In the genomic region with DNA sequence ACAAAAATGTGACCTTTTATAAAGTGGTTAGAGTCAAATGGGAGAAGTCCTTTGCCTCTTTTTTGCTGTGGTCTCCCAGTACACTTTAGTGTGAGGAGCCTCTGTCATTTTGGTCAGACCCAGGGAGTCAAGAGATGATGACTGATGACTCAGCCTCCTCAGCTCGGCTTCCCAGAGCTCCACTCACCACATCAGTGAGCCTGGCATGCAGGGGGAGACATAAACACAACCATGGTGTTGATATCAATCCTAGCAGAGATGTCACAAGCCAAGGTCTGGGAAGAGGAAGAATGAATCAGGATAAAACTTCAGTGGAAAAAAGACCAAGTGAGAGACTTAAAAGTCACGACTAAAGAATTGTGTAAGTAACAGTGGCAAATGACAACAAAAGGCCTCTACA, we compare ENCODE assay signal across 8 cellular contexts. TPM values are rescaled to one million over a fixed set of nuclear protein-coding genes. Genes with fewer than 3 reads are reported as not detected.
DNase-seq lines count a peak whose midpoint lies in the region; ATAC-seq, FAIRE-seq and TF ChIP-seq lines count a peak whose summit lies in the region.

No MANE protein-coding gene starts in this region.

- H3K36me3 Mint-ChIP-seq in activated T-helper 17 cell treated with anti-CD3 and anti-CD28 coated beads, Interleukin-2, amount 50 U/mL, for 72 hours (ENCODE audit: low read depth), result no peaks in the 10 kb centered on the region

- H3K27me3 ChIP-seq in hepatocyte (no peaks in the 10 kb centered on the region), upper lobe of left lung (no peaks in the 10 kb centered on the region)

- peak; percentile 94 for ATAC-seq in activated T-helper 17 cell treated with anti-CD3 and anti-CD28 coated beads, Interleukin-2, amount 50 U/mL, for 72 hours (replicated peaks)
- ATAC-seq in upper lobe of left lung (ENCODE audit: low FRiP score in 2 of 2) (peak; percentile 63 to 75), HG03439 (IDR thresholded peaks at IDR 0.05; ENCODE audit: unreplicated experiment) (no peak)

- peak; percentile 22 for DNase-seq in stimulated activated CD4-positive, alpha-beta T cell treated with anti-CD3 and anti-CD28 coated beads, Interleukin-15, amount 100 ng/mL, for 24 hours
- no peak for DNase-seq in stimulated activated CD4-positive, alpha-beta T cell treated with anti-CD3 and anti-CD28 coated beads, Interleukin-2, amount 100 ng/mL, for 48 hours
- DNase-seq in hepatocyte (ENCODE audit: low spot score), result peak; percentile 23
- DNase-seq in upper lobe of left lung, result no peak
- no peak for DNase-seq in cerebellum (ENCODE audit: low spot score)
- no peak for DNase-seq in GM19239 (ENCODE audit: insufficient read length, low spot score)

- no peak overlapping the region for H3K27ac Mint-ChIP-seq in activated T-helper 17 cell treated with anti-CD3 and anti-CD28 coated beads, Interleukin-2, amount 50 U/mL, for 72 hours

- TF ChIP-seq POLR2A in upper lobe of left lung (IDR thresholded peaks at IDR 0.05), result no peak

- H3K9me3 ChIP-seq in hepatocyte (ENCODE audit: low read depth) (no peaks in the 10 kb centered on the region), upper lobe of left lung (no peaks in the 10 kb centered on the region)

- H3K4me1 Mint-ChIP-seq in activated T-helper 17 cell treated with anti-CD3 and anti-CD28 coated beads, Interleukin-2, amount 50 U/mL, for 72 hours, result no peaks in the 10 kb centered on the region

- no peak overlapping the region for H2AFZ ChIP-seq in hepatocyte

- no peaks in the 10 kb centered on the region for H3K9me2 ChIP-seq in hepatocyte (replicated peaks; ENCODE audit: insufficient read depth)

- H3K4me3 ChIP-seq in hepatocyte (no peak overlapping the region), upper lobe of left lung (no peak overlapping the region)

- no peak for TF ChIP-seq EP300 in upper lobe of left lung (IDR thresholded peaks at IDR 0.05)

- peaks cover 4% of the 10 kb centered on the region for H3K9me3 Mint-ChIP-seq in activated T-helper 17 cell treated with anti-CD3 and anti-CD28 coated beads, Interleukin-2, amount 50 U/mL, for 72 hours

- H3K4me1 ChIP-seq in hepatocyte (ENCODE audit: insufficient read depth) (no peaks in the 10 kb centered on the region), upper lobe of left lung (peaks cover 0 to 8% (median 0%) of the 10 kb centered on the region in 4 donors)

- 45% methylated on average over 2 of the region's 2 CpGs for WGBS in hepatocyte (ENCODE audit: low lambda C conversion rate, missing lambda C conversion rate)
- 34% methylated on average over 2 of the region's 2 CpGs for WGBS in upper lobe of left lung, 2 donors

- no peak overlapping the region for H3K4me2 ChIP-seq in hepatocyte

- no peaks in the 10 kb centered on the region for H3K79me2 ChIP-seq in hepatocyte

- no peaks in the 10 kb centered on the region for H4K20me1 ChIP-seq in hepatocyte (ENCODE audit: insufficient read depth, poor library complexity, severe bottlenecking)

- H3K27me3 Mint-ChIP-seq in activated T-helper 17 cell treated with anti-CD3 and anti-CD28 coated beads, Interleukin-2, amount 50 U/mL, for 72 hours, result peaks cover 5% of the 10 kb centered on the region

- TF ChIP-seq CTCF in hepatocyte (IDR thresholded peaks at IDR 0.05; ENCODE audit: poor library complexity) (no peak), upper lobe of left lung (IDR thresholded peaks at IDR 0.05) (no peak)

- H3K4me3 Mint-ChIP-seq in activated T-helper 17 cell treated with anti-CD3 and anti-CD28 coated beads, Interleukin-2, amount 50 U/mL, for 72 hours, result no peak overlapping the region

- no peak for FAIRE-seq in GM19239 (lab: Jason Lieb, UNC)

- no peak overlapping the region for H3K27ac ChIP-seq in hepatocyte
- H3K27ac ChIP-seq in upper lobe of left lung, result no peak overlapping the region

- no peaks in the 10 kb centered on the region for H3K36me3 ChIP-seq in hepatocyte (replicated peaks; ENCODE audit: insufficient read depth, low read depth)
- H3K36me3 ChIP-seq in upper lobe of left lung, result no peaks in the 10 kb centered on the region

RNA-seq across cellular contexts. Expression of gene TFAM, which starts 50.1 kb away (rescaled TPM):
- total RNA-seq in activated T-helper 17 cell treated with anti-CD3 and anti-CD28 coated beads, Interleukin-2, amount 50 U/mL, for 72 hours, result 100 to 1,000 TPM in 1 of 2 donors, 10 to 100 TPM in 1; 49.0 to 102 TPM
- total RNA-seq in hepatocyte, result 26.0 and 41.6 TPM in 2 replicates
- 23.6 and 27.7 TPM in 2 replicates for polyA plus RNA-seq in hepatocyte
- 10 to 100 TPM in 5 of 6 donors, 1 to 10 TPM in 1; 6.3 to 28.1 (median 16.2) TPM for total RNA-seq in upper lobe of left lung
- 31.9 TPM for total RNA-seq in cerebellum

Comparison
In these comparisons a context has a peak if more than half of its experiments do, and no peak if none do; other contexts are left out.
1. DNase-seq: peak in stimulated activated CD4-positive, alpha-beta T cell treated with anti-CD3 and anti-CD28 coated beads, Interleukin-15, amount 100 ng/mL, for 24 hours (single experiment) and hepatocyte (single experiment); none in stimulated activated CD4-positive, alpha-beta T cell treated with anti-CD3 and anti-CD28 coated beads, Interleukin-2, amount 100 ng/mL, for 48 hours (0 of 2), upper lobe of left lung (0 of 2), cerebellum (single experiment) and GM19239 (single experiment).